8 cellular contexts compared by ENCODE assay signal in genomic region chr20:32522775-32523612, GRCh38.
DNase-seq lines count a peak whose midpoint lies in the region; ATAC-seq and TF ChIP-seq lines count a peak whose summit lies in the region.

No MANE protein-coding gene starts in this region.

- no peak for TF ChIP-seq CTCF in activated CD8-positive, alpha-beta T cell treated with anti-CD3 and anti-CD28 coated beads for 36 hours (IDR thresholded peaks at IDR 0.05)

- H3K4me1 Mint-ChIP-seq in activated CD8-positive, alpha-beta T cell treated with anti-CD3 and anti-CD28 coated beads for 36 hours (ENCODE audit: low read depth): peaks cover 66% of the 10 kb centered on the region

- no peaks in the 10 kb centered on the region for H3K9me3 Mint-ChIP-seq in activated CD8-positive, alpha-beta T cell treated with anti-CD3 and anti-CD28 coated beads for 36 hours

- no peaks in the 10 kb centered on the region for H3K27me3 Mint-ChIP-seq in activated CD8-positive, alpha-beta T cell treated with anti-CD3 and anti-CD28 coated beads for 36 hours

- in situ Hi-C loops in ACHN (cut with HindIII; ENCODE audit: low pct_ligation_motif_present, low pct_unique_long_range_greater_than_20kb, low sequenced_read_pairs): loop anchor here (25.0 kb wide), 1 partner anchor 114 kb away; no protein-coding TSS in a partner anchor

- DNase-seq in NCI-H1436 (lab: John Stamatoyannopoulos, UW) (peak; percentile 33), NCI-H1436 treated with DMSO at 0.1 percent for 48 hours (lab: John Stamatoyannopoulos, UW) (no peak), LHCN-M2 (ENCODE audit: low read depth) (peak; percentile 6), myocyte (ENCODE audit: low read depth) (peak; percentile 93), Kasumi-1 (lab: John Stamatoyannopoulos, UW) (no peak), ACHN (no peak)
- peak; percentile 54 for DNase-seq in activated CD8-positive, alpha-beta T cell treated with anti-CD3 and anti-CD28 coated beads for 36 hours

- peak overlapping the region; percentile 83 for H3K27ac Mint-ChIP-seq in activated CD8-positive, alpha-beta T cell treated with anti-CD3 and anti-CD28 coated beads for 36 hours

- CTCF ChIA-PET in activated CD8-positive, alpha-beta T cell treated with anti-CD3 and anti-CD28 coated beads for 36 hours (lab: Charles Lee): interaction anchor here (0.8 to 12.7 kb wide), 27 partner anchors 11 to 255 kb away, joined by 3 to 256 read pairs (median 6); partner anchors contain the start of gene C20orf203

- H3K4me3 Mint-ChIP-seq in activated CD8-positive, alpha-beta T cell treated with anti-CD3 and anti-CD28 coated beads for 36 hours: no peak overlapping the region

- H3K36me3 Mint-ChIP-seq in activated CD8-positive, alpha-beta T cell treated with anti-CD3 and anti-CD28 coated beads for 36 hours (ENCODE audit: low read depth): peaks cover 12% of the 10 kb centered on the region

- ATAC-seq in activated CD8-positive, alpha-beta T cell treated with anti-CD3 and anti-CD28 coated beads for 36 hours: peak; percentile 56
- no peak for ATAC-seq in GM18502 (IDR thresholded peaks at IDR 0.05; ENCODE audit: poor library complexity, unreplicated experiment)

- intact Hi-C loops in activated CD8-positive, alpha-beta T cell treated with anti-CD3 and anti-CD28 coated beads for 36 hours (cut with micrococcal nuclease): loop anchor here (1.0 kb wide), 1 partner anchor 130 kb away; no protein-coding TSS in a partner anchor

- POLR2A ChIA-PET in activated CD8-positive, alpha-beta T cell treated with anti-CD3 and anti-CD28 coated beads for 36 hours (lab: Charles Lee): interaction anchor here (0.6 to 10.0 kb wide), 11 partner anchors 10 to 150 kb away, joined by 3 to 90 read pairs (median 4); partner anchors contain the start of gene NOL4L

Comparison
In these comparisons a context has a peak if more than half of its experiments do, and no peak if none do; other contexts are left out.
1. DNase-seq: peak in NCI-H1436 (single experiment), LHCN-M2 (single experiment), activated CD8-positive, alpha-beta T cell treated with anti-CD3 and anti-CD28 coated beads for 36 hours (single experiment) and myocyte (single experiment); none in NCI-H1436 treated with DMSO at 0.1 percent for 48 hours (single experiment), Kasumi-1 (0 of 2) and ACHN (single experiment).